Comparison of ENCODE assay signal across 14 cellular contexts in the genomic region with DNA sequence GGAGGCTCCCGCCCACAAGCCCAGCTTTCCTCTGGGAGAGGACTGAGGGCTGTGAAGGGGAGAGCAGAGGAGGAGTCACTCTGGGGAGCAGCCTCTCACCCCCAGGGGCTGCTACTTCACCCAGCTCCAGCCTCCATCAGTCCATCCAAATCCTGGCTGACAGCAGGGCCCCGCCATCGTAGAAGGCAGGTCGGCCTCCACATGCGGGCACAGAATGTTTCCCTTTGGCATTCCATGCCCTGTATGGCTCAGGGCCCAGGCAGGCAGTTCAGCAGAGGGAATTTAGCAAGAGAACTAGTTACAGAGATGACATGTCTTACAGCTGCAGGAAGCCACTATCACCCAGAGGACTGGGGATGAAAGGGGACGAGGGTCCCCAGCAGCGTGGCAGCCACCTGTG. TPM values are rescaled to one million over a fixed set of nuclear protein-coding genes. Genes with fewer than 3 reads are reported as not detected.
DNase-seq lines count a peak whose midpoint lies in the region; ATAC-seq, FAIRE-seq and TF ChIP-seq lines count a peak whose summit lies in the region.
"Had no signal": no experiment of that assay in that cellular context is flagged by ENCODE, and none has a peak within 500 bp of the region (broad histone marks: within the 10 kb centered on the region; RNA-seq: fewer than 3 reads in every experiment).

No MANE protein-coding gene starts in this region.

- no peak overlapping the region for H3K4me3 ChIP-seq in keratinocyte (ENCODE audit: control insufficient read depth in 2 of 3, extremely low read depth in 1 of 3, insufficient read depth in 2 of 3, low read depth in 1 of 3, low read length in 3 of 3)
- H3K4me3 ChIP-seq in stomach: no peak overlapping the region
- H3K4me3 ChIP-seq: dorsolateral prefrontal cortex had no signal

- no peaks in the 10 kb centered on the region for H3K36me3 ChIP-seq in keratinocyte (ENCODE audit: control insufficient read depth in 2 of 2, extremely low read depth in 1 of 2, insufficient read depth in 2 of 2, low read length in 2 of 2)
- H3K36me3 ChIP-seq in stomach: no peaks in the 10 kb centered on the region

- no peak for TF ChIP-seq POLR2A in stomach (IDR thresholded peaks at IDR 0.05)

- H3K4me1 Mint-ChIP-seq in effector memory CD8-positive, alpha-beta T cell (ENCODE audit: low read depth in 2 of 2): peaks cover 4 to 6% of the 10 kb centered on the region in 2 donors

- no peaks in the 10 kb centered on the region for H3K9me3 Mint-ChIP-seq in effector memory CD8-positive, alpha-beta T cell
- H3K9me3 Mint-ChIP-seq: activated T-cell treated with anti-CD3 and anti-CD28 coated beads, Interleukin-2, amount 50 U/mL, for 72 hours; memory B cell had no signal

- TF ChIP-seq EP300 in stomach (IDR thresholded peaks at IDR 0.05): no peak

- intact Hi-C loops in stomach (cut with DNase I; ENCODE audit: low total_unique reads): no loop called here

- no peak for ATAC-seq in HG02623 (IDR thresholded peaks at IDR 0.05; ENCODE audit: unreplicated experiment)
- no peak for ATAC-seq in effector memory CD8-positive, alpha-beta T cell (replicated peaks)
- ATAC-seq: activated T-cell treated with anti-CD3 and anti-CD28 coated beads, Interleukin-2, amount 50 U/mL, for 72 hours had no signal

- DNase-seq in M059J (ENCODE audit: low read depth) (peak; percentile 64), astrocyte of the hippocampus (ENCODE audit: low read depth, low spot score) (peak; percentile 63), keratinocyte (ENCODE audit: low read depth, low spot score) (no peak), stomach (peak; percentile 55), SHP77 treated with DMSO at 0.1 percent for 48 hours (lab: John Stamatoyannopoulos, UW) (no peak)
- DNase-seq in effector memory CD8-positive, alpha-beta T cell: no peak
- DNase-seq: activated T-cell treated with anti-CD3 and anti-CD28 coated beads, Interleukin-2, amount 50 U/mL, for 72 hours; DND-41; NCI-H2081 treated with DMSO at 0.1 percent for 48 hours; NK-92 treated with Interleukin-12 subunit alpha and Interleukin-12 subunit beta, amount 100 ng/mL, for 24 hours; substantia nigra had no signal

- TF ChIP-seq CTCF in keratinocyte (optimal IDR thresholded peaks at IDR 0.05 in 1 of 3, IDR thresholded peaks at IDR 0.05 in 1 of 3, conservative IDR thresholded peaks at IDR 0.05 in 1 of 3; ENCODE audit: extremely low read depth in 1 of 3, insufficient read depth in 2 of 3, low read length in 3 of 3): no peak
- TF ChIP-seq CTCF in stomach (IDR thresholded peaks at IDR 0.05): no peak

- H3K9me3 ChIP-seq in keratinocyte (ENCODE audit: control insufficient read depth, low read depth, low read length): no peaks in the 10 kb centered on the region
- H3K9me3 ChIP-seq in stomach: no peaks in the 10 kb centered on the region

- FAIRE-seq in keratinocyte (lab: Jason Lieb, UNC): no peak

- H4K20me1 ChIP-seq in keratinocyte (ENCODE audit: control insufficient read depth, extremely low read depth, insufficient read depth, low read length): no peaks in the 10 kb centered on the region

- peaks cover 6% of the 10 kb centered on the region for H3K36me3 Mint-ChIP-seq in effector memory CD8-positive, alpha-beta T cell (ENCODE audit: insufficient read depth)
- H3K36me3 Mint-ChIP-seq: memory B cell had no signal

- H3K4me3 Mint-ChIP-seq in effector memory CD8-positive, alpha-beta T cell: no peak overlapping the region
- H3K4me3 Mint-ChIP-seq: activated T-cell treated with anti-CD3 and anti-CD28 coated beads, Interleukin-2, amount 50 U/mL, for 72 hours; memory B cell had no signal

- H3K9ac ChIP-seq in keratinocyte (ENCODE audit: control insufficient read depth, extremely low read depth, insufficient read depth, low read length): peak overlapping the region; percentile 68

- H3K27ac Mint-ChIP-seq in effector memory CD8-positive, alpha-beta T cell: peak overlapping the region in 1 of 2 donors; percentile 46
- H3K27ac Mint-ChIP-seq: activated T-cell treated with anti-CD3 and anti-CD28 coated beads, Interleukin-2, amount 50 U/mL, for 72 hours; memory B cell had no signal

- H3K27me3 Mint-ChIP-seq in effector memory CD8-positive, alpha-beta T cell: peaks cover 7 to 12% of the 10 kb centered on the region in 2 donors

- H2AFZ ChIP-seq in keratinocyte (ENCODE audit: control insufficient read depth, low read length): no peak overlapping the region

- no peaks in the 10 kb centered on the region for H3K9me1 ChIP-seq in keratinocyte (ENCODE audit: control insufficient read depth, extremely low read depth, insufficient read depth, low read length)

- H3K27ac ChIP-seq in keratinocyte (ENCODE audit: control insufficient read depth, insufficient read depth, low read length) (no peak overlapping the region), stomach (peak overlapping the region in 2 of 5 donors; percentile 50 to 51)

- no peaks in the 10 kb centered on the region for H3K79me2 ChIP-seq in keratinocyte (ENCODE audit: control insufficient read depth, insufficient read depth, low read length)

- WGBS in stomach, 5 donors: 63 to 78% (median 72%) methylated on average over 7 of the region's 7 CpGs

- dilution Hi-C loops in keratinocyte (cut with MboI; ENCODE audit: extremely low pct_ligation_motif_present, low sequenced_read_pairs): no loop called here

- H3K4me1 ChIP-seq in keratinocyte (ENCODE audit: control insufficient read depth, extremely low read depth, insufficient read depth, low read length): peaks cover 49% of the 10 kb centered on the region
- peaks cover 13 to 65% (median 40%) of the 10 kb centered on the region in 4 donors for H3K4me1 ChIP-seq in stomach

- H3K27me3 ChIP-seq in keratinocyte (ENCODE audit: control insufficient read depth, extremely low read depth, insufficient read depth, low read length) (no peaks in the 10 kb centered on the region), stomach (no peaks in the 10 kb centered on the region)
- H3K27me3 ChIP-seq: dorsolateral prefrontal cortex had no signal

- no peak overlapping the region for H3K4me2 ChIP-seq in keratinocyte (ENCODE audit: control insufficient read depth, extremely low read depth, insufficient read depth, low read depth, low read length)

RNA-seq across cellular contexts. Expression of gene ODC1, which starts 6.4 kb away (rescaled TPM):
- total RNA-seq in M059J (2014; rRNA removed; shearing (Covaris generic)): 49.9 and 69.0 TPM in 2 replicates
- polyA plus RNA-seq in keratinocyte (501 to 637 TPM (median 613 TPM) in 3 replicates), stomach (10 to 100 TPM; 32.2 to 51.8 (median 36.2) TPM)
- 17.0 TPM for polyA plus RNA-seq in keratinocyte (2011; ENCODE audit: low read depth)
- polyA plus RNA-seq in keratinocyte (2011; cell fraction: cytosol; rRNA removed): 683 and 864 TPM in 2 replicates
- polyA plus RNA-seq in keratinocyte (2011; cell fraction: nucleus; rRNA removed): 272 and 323 TPM in 2 replicates
- 36.4 and 382 TPM in 2 replicates for polyA plus RNA-seq in keratinocyte (2012; ENCODE audit: low replicate concordance)
- polyA minus RNA-seq in keratinocyte: 222 to 540 TPM (median 484 TPM) in 3 replicates
- polyA minus RNA-seq in keratinocyte (2011; cell fraction: cytosol; rRNA and poly(A)+ RNA removed): 366 TPM
- 86.1 and 158 TPM in 2 replicates for polyA minus RNA-seq in keratinocyte (2011; cell fraction: nucleus; rRNA and poly(A)+ RNA removed)
- total RNA-seq in stomach: 100 to 1,000 TPM in 3 of 5 donors, 10 to 100 TPM in 2; 33.0 to 148 (median 113) TPM

Comparison
In these comparisons a context has a peak if more than half of its experiments do, and no peak if none do; other contexts are left out.
1. DNase-seq: peak in M059J (single experiment), astrocyte of the hippocampus (single experiment) and stomach (single experiment); none in keratinocyte (single experiment), SHP77 treated with DMSO at 0.1 percent for 48 hours (single experiment) and effector memory CD8-positive, alpha-beta T cell (0 of 3).